In genomic region chr22:36323182-36323854, GRCh38 we compare ENCODE assay signal across 8 cellular contexts.
DNase-seq lines count a peak whose midpoint lies in the region; ATAC-seq, FAIRE-seq and TF ChIP-seq lines count a peak whose summit lies in the region.

No MANE protein-coding gene starts in this region.

- no peaks in the 10 kb centered on the region for H3K9me3 ChIP-seq in HepG2 (ENCODE audit: low read length)

- H3K9ac ChIP-seq in HepG2 (ENCODE audit: insufficient read depth, low read depth, low read length): no peak overlapping the region

- in situ Hi-C loops in brain microvascular endothelial cell (cut with HindIII; ENCODE audit: low pct_ligation_motif_present, low sequenced_read_pairs): no loop called here
- in situ Hi-C loops in HepG2 (cut with HindIII; ENCODE audit: extremely low pct_ligation_motif_present, low pct_unique_long_range_greater_than_20kb): no loop called here

- FAIRE-seq in HepG2 (lab: Jason Lieb, UNC): no peak

- CTCF ChIA-PET in HepG2 (lab: Yijun Ruan, JAX; ENCODE audit: low intra/inter-chr PET ratio, low total read pairs): no interaction called here

- TF ChIP-seq EP300 in HepG2 (IDR thresholded peaks at IDR 0.05; ENCODE audit: low read depth in 2 of 2, low read length in 2 of 2) (no peak), HepG2 (CRISPR knock-in tag; IDR thresholded peaks at IDR 0.05; ENCODE audit: borderline replicate concordance) (no peak)

- H3K4me3 ChIP-seq in brain microvascular endothelial cell (ENCODE audit: low read depth, low read length) (no peak overlapping the region), HepG2 (replicated peaks in 1 of 3; ENCODE audit: insufficient read depth in 1 of 3, low read depth in 2 of 3, low read length in 3 of 3) (no peak overlapping the region)

- ATAC-seq in HepG2 (no peak), GM21619 (IDR thresholded peaks at IDR 0.05; ENCODE audit: unreplicated experiment) (no peak)

- H3K27ac ChIP-seq in brain microvascular endothelial cell (peak overlapping the region; percentile 98), HepG2 (ENCODE audit: extremely low read length, insufficient read depth, low read length) (no peak overlapping the region)

- no peak overlapping the region for H3K4me2 ChIP-seq in HepG2 (ENCODE audit: low read depth, low read length)

- no peak for TF ChIP-seq RAD21 in HepG2 (CRISPR knock-in tag; IDR thresholded peaks at IDR 0.05)

- H2AFZ ChIP-seq in HepG2 (ENCODE audit: low read length): no peak overlapping the region

- 95% methylated on average over 10 of the region's 14 CpGs for WGBS in HepG2 (ENCODE audit: low lambda C conversion rate)

- H4K20me1 ChIP-seq in HepG2 (ENCODE audit: insufficient read depth, low read length): no peaks in the 10 kb centered on the region

- H3K4me1 ChIP-seq in HepG2 (ENCODE audit: insufficient read depth, low read length): peaks cover 16% of the 10 kb centered on the region

- peak; percentile 90 for DNase-seq in NCI-H1436 (lab: John Stamatoyannopoulos, UW)
- peak; percentile 33 for DNase-seq in brain microvascular endothelial cell
- DNase-seq in HepG2 (ENCODE audit: low spot score): no peak
- peak; percentile 76 for DNase-seq in stromal cell of bone marrow (ENCODE audit: low read depth)
- DNase-seq in SIG-M5 (lab: John Stamatoyannopoulos, UW): no peak
- DNase-seq in KG1 (lab: John Stamatoyannopoulos, UW): no peak
- DNase-seq in AML-193 (lab: John Stamatoyannopoulos, UW): no peak

- H3K27me3 ChIP-seq in brain microvascular endothelial cell (replicated peaks) (no peaks in the 10 kb centered on the region), HepG2 (ENCODE audit: control insufficient read depth in 1 of 2, insufficient read depth in 2 of 2, low read length in 2 of 2) (no peaks in the 10 kb centered on the region)

- H3K36me3 ChIP-seq in brain microvascular endothelial cell (replicated peaks): peaks cover 98% of the 10 kb centered on the region
- H3K36me3 ChIP-seq in HepG2 (replicated peaks in 1 of 2; ENCODE audit: control insufficient read depth in 1 of 2, insufficient read depth in 2 of 2, low read length in 2 of 2): peaks cover 62 to 96% of the 10 kb centered on the region in 2 experiments

- intact Hi-C loops in HepG2 (cut with micrococcal nuclease; ENCODE audit: unreplicated experiment): no loop called here

- H3K79me2 ChIP-seq in HepG2 (ENCODE audit: insufficient read depth, low read length): peaks cover 7% of the 10 kb centered on the region

- no TSS peak for BruUV-seq in HepG2 (replicated peaks; lab: Mats Ljungman, UMichigan)

- 0 out of 4 replicates have a peak, but pooled peaks of 1 of the 2 experiments have one; percentile 16 for TF ChIP-seq POLR2A in HepG2 (IDR thresholded peaks at IDR 0.05; ENCODE audit: insufficient read depth in 1 of 2, low read depth in 2 of 2, low read length in 2 of 2)

- POLR2A ChIA-PET in HepG2 (lab: Yijun Ruan, JAX): no interaction called here

- TF ChIP-seq CTCF in brain microvascular endothelial cell (IDR thresholded peaks at IDR 0.05; ENCODE audit: low read depth, low read length, missing control alignments) (no peak), HepG2 (CRISPR knock-in tag; IDR thresholded peaks at IDR 0.05) (no peak)

TF ChIP-seq in HepG2, 621 proteins besides CTCF, POLR2A, EP300 and RAD21:
- TF ChIP-seq ZBTB33 (CRISPR knock-in tag; IDR thresholded peaks at IDR 0.05) (peak; percentile 62), TBX2 (CRISPR knock-in tag; IDR thresholded peaks at IDR 0.05; ENCODE audit: borderline replicate concordance) (no peak), LBX2 (CRISPR knock-in tag; IDR thresholded peaks at IDR 0.05; ENCODE audit: borderline replicate concordance) (0 out of 2 replicates have a peak, but pooled peaks have one; percentile 32), ATF4 (CRISPR knock-in tag; IDR thresholded peaks at IDR 0.05) (no peak), ZNF629 (CRISPR knock-in tag; conservative IDR thresholded peaks at IDR 0.05) (peak; percentile 91), RBM22 (optimal IDR thresholded peaks at IDR 0.05; ENCODE audit: low read length) (peak; percentile 82)

Comparison
In these comparisons a context has a peak if more than half of its experiments do, and no peak if none do; other contexts are left out.
1. DNase-seq: peak in NCI-H1436 (single experiment), brain microvascular endothelial cell (single experiment) and stromal cell of bone marrow (single experiment); none in HepG2 (single experiment), SIG-M5 (single experiment), KG1 (single experiment) and AML-193 (0 of 2).